Comparison of ENCODE assay signal across 9 cellular contexts in the genomic region with DNA sequence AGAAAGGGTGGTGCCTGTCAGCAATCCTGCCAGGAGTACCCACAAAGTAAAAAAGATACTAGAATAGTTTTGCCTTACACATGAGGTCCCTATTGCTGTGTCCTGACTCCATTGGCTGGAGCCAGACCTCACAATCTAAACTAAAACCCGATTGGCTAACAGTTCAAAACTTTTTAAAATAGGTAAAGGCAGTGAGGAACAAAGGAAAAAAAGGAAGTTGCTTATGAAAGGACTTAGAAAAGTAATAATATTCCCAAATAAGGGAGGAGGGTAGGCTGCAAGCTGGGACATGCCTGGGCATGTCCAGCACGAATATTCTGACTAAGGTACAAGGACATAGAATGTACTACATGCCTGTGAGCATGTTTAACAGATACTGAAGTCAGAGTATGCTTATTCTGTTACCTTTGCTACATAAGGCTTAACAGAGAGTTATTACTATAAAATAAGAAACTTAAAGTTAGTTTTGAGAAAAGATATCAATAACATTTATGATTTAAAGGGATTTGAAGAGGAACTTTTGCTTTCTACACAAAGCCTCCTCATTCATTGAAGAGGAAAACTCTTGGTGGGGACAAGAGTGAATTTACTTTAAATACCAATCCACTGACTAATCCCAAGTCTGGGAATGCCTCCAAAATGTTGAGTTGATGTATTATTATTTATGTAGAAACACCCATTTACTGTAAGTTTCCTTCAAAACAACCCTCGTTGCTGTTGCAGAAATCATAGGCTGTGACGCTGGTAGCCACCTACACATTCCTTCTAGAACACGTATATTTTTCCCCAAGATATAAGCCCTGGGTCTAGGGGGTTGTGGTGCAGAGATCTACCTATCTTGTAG. TPM values are rescaled to one million over a fixed set of nuclear protein-coding genes. Genes with fewer than 3 reads are reported as not detected.
DNase-seq lines count a peak whose midpoint lies in the region; ATAC-seq and TF ChIP-seq lines count a peak whose summit lies in the region.
"Had no signal": no experiment of that assay in that cellular context is flagged by ENCODE, and none has a peak within 500 bp of the region (broad histone marks: within the 10 kb centered on the region; RNA-seq: fewer than 3 reads in every experiment).

No MANE protein-coding gene starts in this region.

- H3K9me3 ChIP-seq in A673 (ENCODE audit: low read depth, low read length, poor library complexity, severe bottlenecking): no peaks in the 10 kb centered on the region
- H3K9me3 ChIP-seq in HUES64 (ENCODE audit: insufficient read depth, low read depth, low read length): no peaks in the 10 kb centered on the region
- H3K9me3 ChIP-seq in lower lobe of right lung: no peaks in the 10 kb centered on the region

- H3K27me3 Mint-ChIP-seq in T-helper 2 cell treated with Interferon-gamma antibody and Interleukin-4, amounts not matched to agents 5 μg/mL and 100 μg/mL, for 36 hours (ENCODE audit: low read depth): peaks cover 33% of the 10 kb centered on the region

- DNase-seq in A673 (ENCODE audit: low spot score) (peak; percentile 83), brain pericyte (ENCODE audit: low read depth, low spot score) (peak; percentile 50), lower lobe of right lung (no peak), NCI-H1092 treated with DMSO at 0.1 percent for 48 hours (lab: John Stamatoyannopoulos, UW) (no peak)
- DNase-seq in T-helper 2 cell treated with Interferon-gamma antibody and Interleukin-4, amounts not matched to agents 5 μg/mL and 100 μg/mL, for 36 hours (ENCODE audit: low spot score): no peak
- DNase-seq in stimulated activated CD4-positive, alpha-beta T cell treated with anti-CD3 and anti-CD28 coated beads, Interleukin-12 subunit alpha, Interleukin-12 subunit beta, amount 100 ng/mL, for 4 hours: no peak
- DNase-seq: naive thymus-derived CD4-positive, alpha-beta T cell had no signal

- no peak overlapping the region for H3K27ac Mint-ChIP-seq in T-helper 2 cell treated with Interferon-gamma antibody and Interleukin-4, amounts not matched to agents 5 μg/mL and 100 μg/mL, for 36 hours
- H3K27ac Mint-ChIP-seq: naive thymus-derived CD4-positive, alpha-beta T cell had no signal

- H3K27me3 ChIP-seq in A673 (replicated peaks; ENCODE audit: insufficient read depth, low read depth, low read length, poor library complexity): no peaks in the 10 kb centered on the region
- no peaks in the 10 kb centered on the region for H3K27me3 ChIP-seq in HUES64 (ENCODE audit: insufficient read depth, low read length)
- H3K27me3 ChIP-seq in lower lobe of right lung (ENCODE audit: low read depth): no peaks in the 10 kb centered on the region

- intact Hi-C loops in A673 (cut with micrococcal nuclease; ENCODE audit: unreplicated experiment) (no loop called here), lower lobe of right lung (cut with DNase I) (no loop called here)

- POLR2A ChIA-PET in A673 (lab: Charles Lee; ENCODE audit: low non-redundant PET): no interaction called here

- H3K36me3 ChIP-seq in A673 (ENCODE audit: insufficient read depth, low read length, poor library complexity, severe bottlenecking) (no peaks in the 10 kb centered on the region), HUES64 (ENCODE audit: insufficient read depth, low read length) (no peaks in the 10 kb centered on the region), lower lobe of right lung (no peaks in the 10 kb centered on the region)

- H3K9ac ChIP-seq in HUES64 (ENCODE audit: low read depth, low read length): peak overlapping the region; percentile 28; the same call in 1 of the 2 replicates

- TSS peak; percentile 80 for BruUV-seq in A673 (replicated peaks; lab: Mats Ljungman, UMichigan)

- H3K4me3 Mint-ChIP-seq in T-helper 2 cell treated with Interferon-gamma antibody and Interleukin-4, amounts not matched to agents 5 μg/mL and 100 μg/mL, for 36 hours: no peak overlapping the region
- H3K4me3 Mint-ChIP-seq: naive thymus-derived CD4-positive, alpha-beta T cell had no signal

- TF ChIP-seq CTCF in A673 (conservative IDR thresholded peaks at IDR 0.05; ENCODE audit: low read depth, low read length) (no peak), lower lobe of right lung (IDR thresholded peaks at IDR 0.05) (no peak)

- H3K4me1 Mint-ChIP-seq in T-helper 2 cell treated with Interferon-gamma antibody and Interleukin-4, amounts not matched to agents 5 μg/mL and 100 μg/mL, for 36 hours (ENCODE audit: low read depth): peaks cover 16% of the 10 kb centered on the region

- peak overlapping the region; percentile 2 for H3K4me3 ChIP-seq in A673 (ENCODE audit: low read depth, low read length, poor library complexity, severe bottlenecking)
- H3K4me3 ChIP-seq in HUES64 (ENCODE audit: low read length): no peak overlapping the region
- H3K4me3 ChIP-seq in lower lobe of right lung: no peak overlapping the region

- peak; percentile 80 to 84 for ATAC-seq in lower lobe of right lung
- ATAC-seq in GM19328 (IDR thresholded peaks at IDR 0.05; ENCODE audit: unreplicated experiment): no peak
- ATAC-seq: naive thymus-derived CD4-positive, alpha-beta T cell had no signal

- CTCF ChIA-PET in A673 (lab: Charles Lee): no interaction called here

- H3K27ac ChIP-seq in A673 (ENCODE audit: low read depth, low read length, poor library complexity, severe bottlenecking) (peak overlapping the region; percentile 95), HUES64 (ENCODE audit: low read depth, low read length) (peak overlapping the region; percentile 9; the same call in 1 of the 2 replicates), lower lobe of right lung (peak overlapping the region; percentile 66)

- H3K4me1 ChIP-seq in A673 (ENCODE audit: insufficient read depth, low read length, poor library complexity, severe bottlenecking) (peaks cover 29% of the 10 kb centered on the region), HUES64 (ENCODE audit: insufficient read depth, low read length) (peaks cover 10% of the 10 kb centered on the region), lower lobe of right lung (peaks cover 15% of the 10 kb centered on the region)

- 82% methylated on average over 4 of the region's 5 CpGs for WGBS in HUES64

- no peaks in the 10 kb centered on the region for H3K9me3 Mint-ChIP-seq in T-helper 2 cell treated with Interferon-gamma antibody and Interleukin-4, amounts not matched to agents 5 μg/mL and 100 μg/mL, for 36 hours

- H3K36me3 Mint-ChIP-seq in T-helper 2 cell treated with Interferon-gamma antibody and Interleukin-4, amounts not matched to agents 5 μg/mL and 100 μg/mL, for 36 hours (ENCODE audit: low read depth): no peaks in the 10 kb centered on the region

RNA-seq across cellular contexts. Expression of a gene that starts 8.2 kb away (rescaled TPM):
- total RNA-seq in A673 (2021) (78.7 and 90.7 TPM in 2 replicates), lower lobe of right lung (22.1 TPM)
- polyA plus RNA-seq in HUES64 (2013, experiment 1 of 2): 58.2 TPM
- polyA plus RNA-seq in HUES64 (2013, experiment 2 of 2): 62.0 TPM

Comparison
In these comparisons a context has a peak if more than half of its experiments do, and no peak if none do; other contexts are left out.
1. DNase-seq: peak in A673 (single experiment) and brain pericyte (single experiment); none in lower lobe of right lung (single experiment), NCI-H1092 treated with DMSO at 0.1 percent for 48 hours (single experiment), T-helper 2 cell treated with Interferon-gamma antibody and Interleukin-4, amounts not matched to agents 5 μg/mL and 100 μg/mL, for 36 hours (single experiment) and stimulated activated CD4-positive, alpha-beta T cell treated with anti-CD3 and anti-CD28 coated beads, Interleukin-12 subunit alpha, Interleukin-12 subunit beta, amount 100 ng/mL, for 4 hours (single experiment).
2. H3K27ac ChIP-seq: peak in every context shown above with its lines; median percentile 95 in A673; 66 in lower lobe of right lung; 9 in HUES64.